Comparison of ENCODE assay signal across 26 cellular contexts in genomic region chr2:158826965-158827364, GRCh38. TPM values are rescaled to one million over a fixed set of nuclear protein-coding genes. Genes with fewer than 3 reads are reported as not detected.
A peak's percentile ranks its signal among the peaks of the same experiment; 100 is the strongest.
DNase-seq lines count a peak whose midpoint lies in the region; ATAC-seq, FAIRE-seq and TF ChIP-seq lines count a peak whose summit lies in the region.
"Had no signal": no experiment of that assay in that cellular context is flagged by ENCODE, and none has a peak within 500 bp of the region (broad histone marks: within the 10 kb centered on the region; RNA-seq: fewer than 3 reads in every experiment).

No MANE protein-coding gene starts in this region.

- no TSS peak for BruUV-seq in K562 (replicated peaks; lab: Mats Ljungman, UMichigan)

- H3K4me3 ChIP-seq in GM23338 = no peak overlapping the region
- H3K4me3 ChIP-seq in K562 = no peak overlapping the region
- no peak overlapping the region for H3K4me3 ChIP-seq in pancreas
- H3K4me3 ChIP-seq in heart right ventricle = no peak overlapping the region
- H3K4me3 ChIP-seq: A549; BLaER1 treated with 17β-estradiol and CSF1 and Interleukin-3, amounts not matched to agents 10 nM and 100 nM; GM23248 had no signal

- H2AFZ ChIP-seq in GM23338 (peak overlapping the region; percentile 32; the same call in 1 of the 2 replicates), K562 (ENCODE audit: low read depth, low read length) (no peak overlapping the region)
- H2AFZ ChIP-seq: GM23248 had no signal

- CTCF ChIA-PET in K562 (lab: Yijun Ruan, JAX; ENCODE audit: low intra/inter-chr PET ratio) = no interaction called here

- H3K9me1 ChIP-seq in K562 (ENCODE audit: control insufficient read depth, insufficient read depth, low read length) = no peaks in the 10 kb centered on the region

- H3K79me2 ChIP-seq in GM23338 (replicated peaks; ENCODE audit: insufficient read depth) = no peaks in the 10 kb centered on the region
- no peaks in the 10 kb centered on the region for H3K79me2 ChIP-seq in K562 (ENCODE audit: control insufficient read depth, insufficient read depth, low read length)

- H3K27me3 ChIP-seq in GM23338 (ENCODE audit: insufficient read depth) (no peaks in the 10 kb centered on the region), K562 (ENCODE audit: control insufficient read depth in 2 of 2, insufficient read depth in 2 of 2, low read length in 2 of 2) (peaks cover 19 to 25% of the 10 kb centered on the region in 2 experiments), pancreas (no peaks in the 10 kb centered on the region), heart right ventricle (no peaks in the 10 kb centered on the region)
- H3K27me3 ChIP-seq: BE2C; BLaER1 treated with 17β-estradiol and CSF1 and Interleukin-3, amounts not matched to agents 10 nM and 100 nM had no signal

- no peak overlapping the region for H3K27ac Mint-ChIP-seq in GM23338
- H3K27ac Mint-ChIP-seq in nephron = peak overlapping the region in 2 of 3 experiments; percentile 17 to 29
- H3K27ac Mint-ChIP-seq: CD14-positive monocyte; CD4-positive, alpha-beta T cell; CD8-positive, alpha-beta memory T cell; H9 had no signal

- no peak for TF ChIP-seq EP300 in K562 (IDR thresholded peaks at IDR 0.05; ENCODE audit: low read length)

- TF ChIP-seq CTCF in GM23338 (conservative IDR thresholded peaks at IDR 0.05; ENCODE audit: low read depth in 2 of 2) (no peak), K562 (IDR thresholded peaks at IDR 0.05 in 2 of 3, conservative IDR thresholded peaks at IDR 0.05 in 1 of 3; ENCODE audit: insufficient read depth in 2 of 3, low read depth in 1 of 3, low read length in 3 of 3) (no peak), nephron (IDR thresholded peaks at IDR 0.05; ENCODE audit: unreplicated experiment in 3 of 3) (no peak), pancreas (IDR thresholded peaks at IDR 0.05) (no peak), heart right ventricle (IDR thresholded peaks at IDR 0.05) (no peak)

- H3K4me2 ChIP-seq in GM23338 = no peak overlapping the region
- no peak overlapping the region for H3K4me2 ChIP-seq in K562 (ENCODE audit: insufficient read depth, low read length)
- H3K4me2 ChIP-seq: A549; BLaER1 treated with 17β-estradiol and CSF1 and Interleukin-3, amounts not matched to agents 10 nM and 100 nM had no signal

- DNase-seq in GM23338 (ENCODE audit: low spot score) (no peak), K562 (ENCODE audit: extremely low read depth in 1 of 4, low spot score in 3 of 4) (no peak), pancreas (no peak), RPMI8226 (no peak), heart right ventricle (no peak)
- DNase-seq: 8988T; ACHN; AML-193; BE2C; CD4-positive, alpha-beta T cell; CD8-positive, alpha-beta memory T cell; DMS53; DMS79 treated with DMSO at 0.1 percent for 48 hours; GF-D8; GM23248; H9 had no signal

- H3K4me1 Mint-ChIP-seq in GM23338 = peaks cover 15% of the 10 kb centered on the region
- peaks cover 39% of the 10 kb centered on the region for H3K4me1 Mint-ChIP-seq in nephron
- H3K4me1 Mint-ChIP-seq: CD14-positive monocyte; CD8-positive, alpha-beta memory T cell had no signal

- H3K27ac ChIP-seq in GM23338 (ENCODE audit: low read depth) (no peak overlapping the region), K562 (ENCODE audit: extremely low read depth, low read depth, low read length) (no peak overlapping the region), pancreas (no peak overlapping the region), heart right ventricle (no peak overlapping the region)
- H3K27ac ChIP-seq: A549; BLaER1 treated with 17β-estradiol and CSF1 and Interleukin-3, amounts not matched to agents 10 nM and 100 nM; GM23248 had no signal

- no peaks in the 10 kb centered on the region for H3K9me2 ChIP-seq in GM23338 (ENCODE audit: insufficient read depth)

- in situ Hi-C loops in K562 (cut with MboI) = no loop called here

- no peaks in the 10 kb centered on the region for H3F3A ChIP-seq in GM23338 (replicated peaks; ENCODE audit: low read depth)

- no peak overlapping the region for H3K4me3 Mint-ChIP-seq in GM23338
- no peak overlapping the region for H3K4me3 Mint-ChIP-seq in nephron
- H3K4me3 Mint-ChIP-seq: CD14-positive monocyte; CD4-positive, alpha-beta T cell; CD8-positive, alpha-beta memory T cell; H9 had no signal

- no peak overlapping the region for H3K9ac ChIP-seq in K562 (ENCODE audit: insufficient read depth in 1 of 2, low read depth in 2 of 2, low read length in 2 of 2)
- H3K9ac ChIP-seq: BLaER1 treated with 17β-estradiol and CSF1 and Interleukin-3, amounts not matched to agents 10 nM and 100 nM; GM23248 had no signal

- H4K20me1 ChIP-seq in GM23338 (replicated peaks; ENCODE audit: insufficient read depth) = no peaks in the 10 kb centered on the region
- H4K20me1 ChIP-seq in K562 (replicated peaks; ENCODE audit: control insufficient read depth, insufficient read depth, low read length) = no peaks in the 10 kb centered on the region
- H4K20me1 ChIP-seq: BLaER1 treated with 17β-estradiol and CSF1 and Interleukin-3, amounts not matched to agents 10 nM and 100 nM had no signal

- H3K27me3 Mint-ChIP-seq in GM23338 (ENCODE audit: insufficient read depth, low read depth, poor library complexity) (no peaks in the 10 kb centered on the region), nephron (ENCODE audit: low read depth) (no peaks in the 10 kb centered on the region)
- H3K27me3 Mint-ChIP-seq: CD4-positive, alpha-beta T cell had no signal

- POLR2A ChIA-PET in K562 (lab: Yijun Ruan, JAX) = no interaction called here

- H3K9me3 Mint-ChIP-seq in GM23338 = no peaks in the 10 kb centered on the region
- H3K9me3 Mint-ChIP-seq in nephron = no peaks in the 10 kb centered on the region
- H3K9me3 Mint-ChIP-seq: CD4-positive, alpha-beta T cell; CD8-positive, alpha-beta memory T cell; H9 had no signal

- FAIRE-seq in K562 (lab: Jason Lieb, UNC) (no peak), pancreas (lab: Jason Lieb, UNC) (no peak)
- FAIRE-seq: A549, GM12891, GM18507 had no signal

- no peaks in the 10 kb centered on the region for H3K36me3 ChIP-seq in GM23338 (ENCODE audit: insufficient read depth)
- no peaks in the 10 kb centered on the region for H3K36me3 ChIP-seq in K562 (ENCODE audit: control insufficient read depth, insufficient read depth, low read length)
- no peaks in the 10 kb centered on the region for H3K36me3 ChIP-seq in pancreas
- no peaks in the 10 kb centered on the region for H3K36me3 ChIP-seq in heart right ventricle
- H3K36me3 ChIP-seq: BE2C; BLaER1 treated with 17β-estradiol and CSF1 and Interleukin-3, amounts not matched to agents 10 nM and 100 nM had no signal

- no peaks in the 10 kb centered on the region for H3K36me3 Mint-ChIP-seq in GM23338 (ENCODE audit: low read depth)
- H3K36me3 Mint-ChIP-seq in nephron (ENCODE audit: low read depth) = no peaks in the 10 kb centered on the region
- H3K36me3 Mint-ChIP-seq: CD14-positive monocyte; CD8-positive, alpha-beta memory T cell had no signal

- H3K4me1 ChIP-seq in GM23338 (ENCODE audit: insufficient read depth) (no peaks in the 10 kb centered on the region; the same call in none of the 2 replicates), K562 (replicated peaks in 1 of 2; ENCODE audit: control insufficient read depth in 2 of 2, insufficient read depth in 2 of 2, low read length in 2 of 2) (no peaks in the 10 kb centered on the region), pancreas (peaks cover 0 to 15% (median 0%) of the 10 kb centered on the region in 3 donors), heart right ventricle (peaks cover 0 to 14% (median 4%) of the 10 kb centered on the region in 9 donors)
- H3K4me1 ChIP-seq: BE2C had no signal

- intact Hi-C loops in K562 (cut with micrococcal nuclease) (no loop called here), pancreas (cut with DNase I) (no loop called here), heart right ventricle (cut with DNase I) (no loop called here)

- H3K9me3 ChIP-seq in K562 (replicated peaks; ENCODE audit: control insufficient read depth, insufficient read depth, low read depth, low read length) (no peaks in the 10 kb centered on the region), pancreas (no peaks in the 10 kb centered on the region), heart right ventricle (no peaks in the 10 kb centered on the region)
- H3K9me3 ChIP-seq: A549; BE2C; BLaER1 treated with 17β-estradiol and CSF1 and Interleukin-3, amounts not matched to agents 10 nM and 100 nM had no signal

- no peak for TF ChIP-seq RAD21 in K562 (CRISPR knock-in tag; conservative IDR thresholded peaks at IDR 0.05 in 1 of 2, IDR thresholded peaks at IDR 0.05 in 1 of 2)

- TF ChIP-seq POLR2A in K562 (conservative IDR thresholded peaks at IDR 0.05) = no peak

- ATAC-seq in GM23338 (no peak), K562 (no peak), pancreas (no peak), heart right ventricle (no peak)
- ATAC-seq: A549, HCT116 had no signal

- WGBS in K562 (ENCODE audit: insufficient coverage, low coverage, missing lambda C conversion rate) = 0% methylated on average over 3 of the region's 3 CpGs
- 95 to 97% methylated on average over 3 of the region's 3 CpGs for WGBS in pancreas, 2 donors
- WGBS in heart right ventricle, 2 donors = 95 to 97% methylated on average over 3 of the region's 3 CpGs

TF ChIP-seq in GM23338, 12 proteins besides CTCF, POLR2A, EP300 and RAD21 (continues in another document):
- TF ChIP-seq EZH2phosphoT487 (IDR thresholded peaks at IDR 0.05; ENCODE audit: unreplicated experiment) = no peak

TF ChIP-seq in K562, 482 proteins besides CTCF, POLR2A, EP300 and RAD21 (continues in another document):
- TF ChIP-seq ZNF79 (CRISPR knock-in tag; IDR thresholded peaks at IDR 0.05; ENCODE audit: low read depth) = no peak

RNA-seq across cellular contexts. Expression of gene DAPL1, which starts 31.8 kb away (rescaled TPM):
- not detected in 2 replicates for total RNA-seq in GM23338 (2014; rRNA removed; shearing (Covaris generic))
- polyA plus RNA-seq in GM23338 (2016; fragmentation: Nextera tagmentation; extraction: Ambion mirVana) = not detected in 2 replicates
- not detected in 2 replicates for total RNA-seq in K562 (2011; cell fraction: chromatin; rRNA removed; ENCODE audit: low replicate concordance)
- total RNA-seq in K562 (2011; cell fraction: nucleolus; rRNA removed) = not detected in 2 replicates
- not detected in 2 replicates for total RNA-seq in K562 (2011; cell fraction: nucleoplasm; rRNA removed)
- not detected in 2 replicates for total RNA-seq in K562 (2014; rRNA removed)
- total RNA-seq in K562 (2014; rRNA removed; fragmentation: Illumina TruSeq; extraction: Trizol) = not detected in 2 replicates
- not detected in 2 replicates for total RNA-seq in K562 (2015; rRNA removed; fragmentation: Illumina TruSeq; extraction: Trizol)
- not detected in 2 replicates for total RNA-seq in K562 (2021)
- polyA plus RNA-seq in K562 (2011; rRNA removed) = not detected in 2 replicates
- polyA plus RNA-seq in K562 (2011; cell fraction: cytosol; rRNA removed) = not detected in 2 replicates
- polyA plus RNA-seq in K562 (2011; cell fraction: nucleus; rRNA removed) = not detected in 2 replicates
- polyA plus RNA-seq in K562 (2012) = not detected in 2 replicates
- polyA plus RNA-seq in K562 (2014; fragmentation: Illumina TruSeq; extraction: Trizol) = not detected in 2 replicates
- not detected for polyA plus RNA-seq in K562 (2014; fragmentation: Nextera tagmentation; extraction: Ambion mirVana)
- polyA plus RNA-seq in K562 (2014; rRNA removed) = not detected in 2 replicates
- polyA minus RNA-seq in K562 (2011; rRNA and poly(A)+ RNA removed) = not detected in 2 replicates
- not detected in 2 replicates for polyA minus RNA-seq in K562 (2011; cell fraction: cytosol; rRNA and poly(A)+ RNA removed)
- not detected in 2 replicates for polyA minus RNA-seq in K562 (2011; cell fraction: nucleus; rRNA and poly(A)+ RNA removed)
- 1 to 10 TPM; 2.6 to 7.3 (median 4.3) TPM for total RNA-seq in pancreas
- 10 to 100 TPM; 25.5 to 47.3 TPM for polyA plus RNA-seq in pancreas
- not detected for total RNA-seq in heart right ventricle
- under 1 TPM in 1 of 2 donors, not detected in 1; 0.87 TPM for polyA plus RNA-seq in heart right ventricle
- total RNA-seq: CD4-positive, alpha-beta T cell; CD8-positive, alpha-beta memory T cell; Daoy; G401; GM23248; H4; H9 had no signal
- polyA plus RNA-seq: A549; CD14-positive monocyte; CD8-positive, alpha-beta memory T cell; GM23248 had no signal
